ENCODE assay signal across 17 cellular contexts in genomic region chr17:51819341-51819740, GRCh38.
DNase-seq lines count a peak whose midpoint lies in the region; ATAC-seq and TF ChIP-seq lines count a peak whose summit lies in the region.
"Had no signal": no experiment of that assay in that cellular context is flagged by ENCODE, and none has a peak within 500 bp of the region (broad histone marks: within the 10 kb centered on the region; RNA-seq: fewer than 3 reads in every experiment).

No MANE protein-coding gene starts in this region.

- H3K4me1 ChIP-seq in H9 (ENCODE audit: insufficient read depth, low read length): no peaks in the 10 kb centered on the region
- peaks cover 7% of the 10 kb centered on the region for H3K4me1 ChIP-seq in RWPE2 (ENCODE audit: insufficient read depth, poor library complexity, severe bottlenecking)
- H3K4me1 ChIP-seq in mesendoderm (ENCODE audit: control insufficient read depth, low read depth, low read length): no peaks in the 10 kb centered on the region
- peaks cover 6% of the 10 kb centered on the region for H3K4me1 ChIP-seq in mucosa of descending colon (ENCODE audit: low read depth)

- H3K9me3 Mint-ChIP-seq in activated CD4-positive, alpha-beta memory T cell treated with anti-CD3 and anti-CD28 coated beads for 36 hours: no peaks in the 10 kb centered on the region
- H3K9me3 Mint-ChIP-seq in activated CD4-positive, alpha-beta memory T cell treated with anti-CD3 and anti-CD28 coated beads, Interleukin-2, amount 10 ng/mL, durations not matched to agents 7 days and 5 days: no peaks in the 10 kb centered on the region
- no peaks in the 10 kb centered on the region; a peak in 1 of 5 replicates for H3K9me3 Mint-ChIP-seq in H9

- H3K4ac ChIP-seq in H9 (ENCODE audit: low read depth, low read length) (no peak overlapping the region), mesendoderm (ENCODE audit: low read depth, low read length) (no peak overlapping the region)

- no peak overlapping the region for H3K23ac ChIP-seq in H9 (ENCODE audit: insufficient read length, low read depth, low read length)
- no peak overlapping the region for H3K23ac ChIP-seq in mesendoderm (ENCODE audit: low read length)

- H2BK12ac ChIP-seq in H9 (ENCODE audit: insufficient read length, low read depth, low read length): no peak overlapping the region

- H3K27me3 Mint-ChIP-seq in activated CD4-positive, alpha-beta memory T cell treated with anti-CD3 and anti-CD28 coated beads for 36 hours: peaks cover 9% of the 10 kb centered on the region
- H3K27me3 Mint-ChIP-seq in activated CD4-positive, alpha-beta memory T cell treated with anti-CD3 and anti-CD28 coated beads, Interleukin-2, amount 10 ng/mL, durations not matched to agents 7 days and 5 days: peaks cover 4% of the 10 kb centered on the region
- H3K27me3 Mint-ChIP-seq in H9 (ENCODE audit: low read depth): no peaks in the 10 kb centered on the region

- no peak overlapping the region for H4K8ac ChIP-seq in H9 (replicated peaks; ENCODE audit: insufficient read length, low read depth, low read length)
- H4K8ac ChIP-seq in mesendoderm (ENCODE audit: low read depth, low read length): no peak overlapping the region

- H4K5ac ChIP-seq in H9 (ENCODE audit: insufficient read length, low read depth, low read length): no peak overlapping the region
- no peak overlapping the region for H4K5ac ChIP-seq in mesendoderm (ENCODE audit: low read length)

- H3K9me3 ChIP-seq in H9 (ENCODE audit: control insufficient read depth, low read depth, low read length) (no peaks in the 10 kb centered on the region), RWPE2 (ENCODE audit: severe bottlenecking) (no peaks in the 10 kb centered on the region), mucosa of descending colon (no peaks in the 10 kb centered on the region)

- peak overlapping the region; percentile 84 for H3K27ac Mint-ChIP-seq in activated CD4-positive, alpha-beta memory T cell treated with anti-CD3 and anti-CD28 coated beads for 36 hours
- H3K27ac Mint-ChIP-seq in activated CD4-positive, alpha-beta memory T cell treated with anti-CD3 and anti-CD28 coated beads, Interleukin-2, amount 10 ng/mL, durations not matched to agents 7 days and 5 days: no peak overlapping the region
- peak overlapping the region in 1 of 3 experiments; percentile 37; a peak in 1 of 7 replicates for H3K27ac Mint-ChIP-seq in H9
- H3K27ac Mint-ChIP-seq: CD14-positive monocyte had no signal

- H4K20me1 ChIP-seq in H9 (ENCODE audit: control insufficient read depth, insufficient read depth, insufficient read length): no peaks in the 10 kb centered on the region

- H4K91ac ChIP-seq in H9 (ENCODE audit: insufficient read length, low read depth, low read length): no peak overlapping the region

- H3K9ac ChIP-seq in H9 (ENCODE audit: extremely low read depth, insufficient read length, low read length) (no peak overlapping the region), mesendoderm (ENCODE audit: low read length) (no peak overlapping the region)

- no peaks in the 10 kb centered on the region for H3K23me2 ChIP-seq in H9 (ENCODE audit: insufficient read length, low read depth, low read length, poor library complexity, severe bottlenecking)

- no peak overlapping the region for H2AFZ ChIP-seq in H9 (ENCODE audit: low read length)

- no peak overlapping the region for H2BK5ac ChIP-seq in H9 (ENCODE audit: insufficient read length, low read length)
- no peak overlapping the region for H2BK5ac ChIP-seq in mesendoderm (ENCODE audit: low read length)

- DNase-seq in activated CD4-positive, alpha-beta memory T cell treated with anti-CD3 and anti-CD28 coated beads for 36 hours: peak; percentile 13
- no peak for DNase-seq in activated CD4-positive, alpha-beta memory T cell treated with anti-CD3 and anti-CD28 coated beads, Interleukin-2, amount 10 ng/mL, durations not matched to agents 7 days and 5 days
- DNase-seq in H9 (no peak), RWPE2 (ENCODE audit: low spot score) (no peak), mesendoderm (peak; percentile 55), Right ventricle myocardium superior (no peak), posterior vena cava (ENCODE audit: low spot score) (no peak), mucosa of descending colon (no peak)
- DNase-seq: AML-193, GF-D8, KBM-7, MV-4-11, NCI-H1694, NCI-H2081 treated with DMSO at 0.1 percent for 48 hours, NCI-H2171 treated with DMSO at 0.1 percent for 48 hours had no signal

- H2AK5ac ChIP-seq in H9 (ENCODE audit: insufficient read length, low read length): no peak overlapping the region
- H2AK5ac ChIP-seq in mesendoderm (ENCODE audit: low read length): no peak overlapping the region

- no peak overlapping the region for H3K4me3 Mint-ChIP-seq in activated CD4-positive, alpha-beta memory T cell treated with anti-CD3 and anti-CD28 coated beads for 36 hours
- no peak overlapping the region for H3K4me3 Mint-ChIP-seq in activated CD4-positive, alpha-beta memory T cell treated with anti-CD3 and anti-CD28 coated beads, Interleukin-2, amount 10 ng/mL, durations not matched to agents 7 days and 5 days
- no peak overlapping the region for H3K4me3 Mint-ChIP-seq in H9
- H3K4me3 Mint-ChIP-seq: CD14-positive monocyte had no signal

- no peak overlapping the region for H3T11ph ChIP-seq in H9 (ENCODE audit: low read length)

- CTCF ChIA-PET in activated CD4-positive, alpha-beta memory T cell treated with anti-CD3 and anti-CD28 coated beads for 36 hours (lab: Charles Lee): no interaction called here
- CTCF ChIA-PET in activated CD4-positive, alpha-beta memory T cell treated with anti-CD3 and anti-CD28 coated beads, Interleukin-2, amount 10 ng/mL, durations not matched to agents 7 days and 5 days (lab: Charles Lee): interaction anchor here (0.6 kb wide), 1 partner anchor 21 kb away, joined by 3 read pairs; no protein-coding TSS in a partner anchor

- no peak overlapping the region for H3K18ac ChIP-seq in H9 (ENCODE audit: insufficient read length, low read depth, low read length)
- H3K18ac ChIP-seq in mesendoderm (ENCODE audit: low read length): no peak overlapping the region

- no peaks in the 10 kb centered on the region for H3K36me3 ChIP-seq in RWPE2 (ENCODE audit: low read depth)
- no peaks in the 10 kb centered on the region for H3K36me3 ChIP-seq in mesendoderm (ENCODE audit: control insufficient read depth, insufficient read depth, low read length)
- H3K36me3 ChIP-seq in mucosa of descending colon (ENCODE audit: low read depth): no peaks in the 10 kb centered on the region

- no peak overlapping the region for H2BK120ac ChIP-seq in H9 (ENCODE audit: low read depth, low read length, poor library complexity, severe bottlenecking)
- no peak overlapping the region for H2BK120ac ChIP-seq in mesendoderm (ENCODE audit: low read depth, low read length)

- no peak overlapping the region for H2BK20ac ChIP-seq in H9 (ENCODE audit: low read depth, low read length, poor library complexity, severe bottlenecking)

- TF ChIP-seq CTCF in H9 (conservative IDR thresholded peaks at IDR 0.05) (no peak), RWPE2 (IDR thresholded peaks at IDR 0.05; ENCODE audit: poor library complexity, severe bottlenecking) (no peak), mucosa of descending colon (IDR thresholded peaks at IDR 0.05) (no peak)

- H3K27me3 ChIP-seq in H9 (ENCODE audit: insufficient read depth, low read length) (no peaks in the 10 kb centered on the region), RWPE2 (ENCODE audit: insufficient read depth, poor library complexity, severe bottlenecking) (no peaks in the 10 kb centered on the region), mesendoderm (ENCODE audit: insufficient read depth, low read length, poor library complexity) (no peaks in the 10 kb centered on the region)

- no peak for ATAC-seq in RWPE2 (ENCODE audit: low read depth)
- ATAC-seq in Right ventricle myocardium superior (ENCODE audit: poor library complexity): no peak
- no peak for ATAC-seq in mucosa of descending colon
- ATAC-seq: Right ventricle myocardium inferior had no signal

- H3K27ac ChIP-seq in H9 (ENCODE audit: insufficient read length, low read depth, low read length) (no peak overlapping the region), RWPE2 (ENCODE audit: poor library complexity, severe bottlenecking) (peak overlapping the region; percentile 21), mesendoderm (ENCODE audit: low read depth, low read length) (no peak overlapping the region)

- H2BK15ac ChIP-seq in H9 (ENCODE audit: low read depth, low read length): no peak overlapping the region
- H2BK15ac ChIP-seq in mesendoderm (replicated peaks; ENCODE audit: low read depth): no peak overlapping the region

- H3K4me2 ChIP-seq in H9 (ENCODE audit: insufficient read depth, insufficient read length, low read length) (no peak overlapping the region), mesendoderm (ENCODE audit: low read length) (no peak overlapping the region)

- WGBS in H9 (ENCODE audit: extremely low coverage, insufficient read length, low lambda C conversion rate): no CpG with 5 or more reads among the region's 2 CpGs
- WGBS in mesendoderm (ENCODE audit: extremely low coverage, insufficient coverage, low lambda C conversion rate): no CpG with 5 or more reads among the region's 2 CpGs

- POLR2A ChIA-PET in activated CD4-positive, alpha-beta memory T cell treated with anti-CD3 and anti-CD28 coated beads for 36 hours (lab: Charles Lee): interaction anchor here (1.6 kb wide), 1 partner anchor 41 kb away, joined by 4 read pairs; no protein-coding TSS in a partner anchor
- POLR2A ChIA-PET in activated CD4-positive, alpha-beta memory T cell treated with anti-CD3 and anti-CD28 coated beads, Interleukin-2, amount 10 ng/mL, durations not matched to agents 7 days and 5 days (lab: Charles Lee): no interaction called here

- H3K4me1 Mint-ChIP-seq in activated CD4-positive, alpha-beta memory T cell treated with anti-CD3 and anti-CD28 coated beads for 36 hours (ENCODE audit: low read depth): peaks cover 11% of the 10 kb centered on the region
- H3K4me1 Mint-ChIP-seq in activated CD4-positive, alpha-beta memory T cell treated with anti-CD3 and anti-CD28 coated beads, Interleukin-2, amount 10 ng/mL, durations not matched to agents 7 days and 5 days: peaks cover 15% of the 10 kb centered on the region
- H3K4me1 Mint-ChIP-seq in H9: peaks cover 3 to 6% of the 10 kb centered on the region in 2 experiments; a peak in 2 of 4 replicates
- H3K4me1 Mint-ChIP-seq: CD14-positive monocyte had no signal

- no peak overlapping the region for H3K56ac ChIP-seq in H9 (ENCODE audit: insufficient read length, low read depth, low read length)
- no peak overlapping the region for H3K56ac ChIP-seq in mesendoderm (ENCODE audit: low read length)

- H3K79me1 ChIP-seq in H9 (ENCODE audit: insufficient read depth, low read depth, low read length, poor library complexity, severe bottlenecking): no peaks in the 10 kb centered on the region
- no peaks in the 10 kb centered on the region for H3K79me1 ChIP-seq in mesendoderm (ENCODE audit: low read length)

- intact Hi-C loops in activated CD4-positive, alpha-beta memory T cell treated with anti-CD3 and anti-CD28 coated beads for 36 hours (cut with micrococcal nuclease): loop anchor here (5.0 kb wide), 1 partner anchor 57 kb away; no protein-coding TSS in a partner anchor
- intact Hi-C loops in Right ventricle myocardium superior (cut with DNase I) (no loop called here), posterior vena cava (cut with DNase I) (no loop called here), mucosa of descending colon (cut with DNase I, micrococcal nuclease) (no loop called here)

- H3K4me3 ChIP-seq in RWPE2 (ENCODE audit: severe bottlenecking) (no peak overlapping the region), mesendoderm (ENCODE audit: low read length) (no peak overlapping the region), mucosa of descending colon (no peak overlapping the region)

- 0 out of 2 replicates have a peak overlapping the region, but pooled peaks have one; percentile 8 for H3K14ac ChIP-seq in H9 (ENCODE audit: insufficient read depth, low read length)

- H3K79me2 ChIP-seq in H9 (ENCODE audit: insufficient read depth, low read length) (no peaks in the 10 kb centered on the region), mesendoderm (ENCODE audit: control insufficient read depth, insufficient read depth, low read length) (no peaks in the 10 kb centered on the region)

- H3K36me3 Mint-ChIP-seq in activated CD4-positive, alpha-beta memory T cell treated with anti-CD3 and anti-CD28 coated beads for 36 hours: no peaks in the 10 kb centered on the region
- no peaks in the 10 kb centered on the region for H3K36me3 Mint-ChIP-seq in activated CD4-positive, alpha-beta memory T cell treated with anti-CD3 and anti-CD28 coated beads, Interleukin-2, amount 10 ng/mL, durations not matched to agents 7 days and 5 days (ENCODE audit: low read depth)
- H3K36me3 Mint-ChIP-seq in H9 (ENCODE audit: insufficient read depth in 1 of 3, low read depth in 3 of 3): no peaks in the 10 kb centered on the region
- H3K36me3 Mint-ChIP-seq: CD14-positive monocyte had no signal

Comparison
In these comparisons a context has a peak if more than half of its experiments do, and no peak if none do; other contexts are left out.
1. DNase-seq: peak in activated CD4-positive, alpha-beta memory T cell treated with anti-CD3 and anti-CD28 coated beads for 36 hours (single experiment) and mesendoderm (single experiment); none in activated CD4-positive, alpha-beta memory T cell treated with anti-CD3 and anti-CD28 coated beads, Interleukin-2, amount 10 ng/mL, durations not matched to agents 7 days and 5 days (single experiment), H9 (single experiment), RWPE2 (single experiment), Right ventricle myocardium superior (single experiment), posterior vena cava (single experiment) and mucosa of descending colon (0 of 3).